9 cellular contexts compared by ENCODE assay signal in the genomic region with DNA sequence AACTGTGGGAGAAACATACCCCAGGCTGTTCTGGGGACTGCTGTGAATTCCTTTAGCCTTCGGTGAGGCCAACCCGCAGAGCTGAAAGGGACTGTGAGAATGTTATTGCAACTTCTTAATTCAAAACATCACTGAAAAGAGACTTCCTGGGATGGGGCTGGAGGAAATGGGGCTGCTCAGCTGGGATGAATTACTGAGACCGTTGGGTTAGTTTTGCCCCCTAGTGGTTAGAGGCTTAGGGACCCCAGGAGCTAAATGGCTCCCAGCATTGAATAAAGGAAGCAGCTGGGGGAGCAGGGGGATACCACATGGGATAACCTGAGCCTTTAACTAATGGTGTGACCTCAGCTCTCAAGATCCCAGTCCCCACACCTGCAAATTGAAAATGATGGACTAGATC.
DNase-seq lines count a peak whose midpoint lies in the region; ATAC-seq and TF ChIP-seq lines count a peak whose summit lies in the region.
"Had no signal": no experiment of that assay in that cellular context is flagged by ENCODE, and none has a peak within 500 bp of the region (broad histone marks: within the 10 kb centered on the region; RNA-seq: fewer than 3 reads in every experiment).

No MANE protein-coding gene starts in this region.

- H3K9me3 Mint-ChIP-seq in activated T-cell treated with anti-CD3 and anti-CD28 coated beads, Interleukin-2, amount 50 U/mL, for 4 hours, result no peaks in the 10 kb centered on the region

- CTCF ChIA-PET in HEK293T (lab: Yijun Ruan, JAX), result interaction anchor here (0.7 to 1.6 kb wide), 4 partner anchors 18 to 230 kb away, joined by 3 to 8 read pairs (median 3); no protein-coding TSS in a partner anchor

- 30 to 42% (median 38%) methylated on average over 3 of the region's 3 CpGs for WGBS in adrenal gland, 4 donors

- no peaks in the 10 kb centered on the region for H3K4me1 Mint-ChIP-seq in activated T-cell treated with anti-CD3 and anti-CD28 coated beads, Interleukin-2, amount 50 U/mL, for 4 hours (ENCODE audit: low read depth)

- H3K27me3 ChIP-seq in SJCRH30 (no peaks in the 10 kb centered on the region), adrenal gland (no peaks in the 10 kb centered on the region)

- H3K36me3 ChIP-seq in SJCRH30 (no peaks in the 10 kb centered on the region), adrenal gland (replicated peaks in 1 of 2) (no peaks in the 10 kb centered on the region)
- H3K36me3 ChIP-seq: thoracic aorta had no signal

- no peaks in the 10 kb centered on the region for H3K4me1 ChIP-seq in SJCRH30
- H3K4me1 ChIP-seq in adrenal gland (replicated peaks in 1 of 2), result no peaks in the 10 kb centered on the region

- no peaks in the 10 kb centered on the region for H3K36me3 Mint-ChIP-seq in activated T-cell treated with anti-CD3 and anti-CD28 coated beads, Interleukin-2, amount 50 U/mL, for 4 hours (ENCODE audit: insufficient read depth)

- H3K27me3 Mint-ChIP-seq in activated T-cell treated with anti-CD3 and anti-CD28 coated beads, Interleukin-2, amount 50 U/mL, for 4 hours (ENCODE audit: low read depth), result no peaks in the 10 kb centered on the region

- ATAC-seq in activated T-cell treated with anti-CD3 and anti-CD28 coated beads, Interleukin-2, amount 50 U/mL, for 4 hours, result no peak

- no peak for TF ChIP-seq POLR2A in adrenal gland (IDR thresholded peaks at IDR 0.05)

- peak in 3 of 6 experiments; percentile 8 to 32 (median 26) for TF ChIP-seq CTCF in adrenal gland (IDR thresholded peaks at IDR 0.05)

- H3K9me3 ChIP-seq in SJCRH30 (replicated peaks) (no peaks in the 10 kb centered on the region), adrenal gland (replicated peaks in 1 of 3) (no peaks in the 10 kb centered on the region)
- H3K9me3 ChIP-seq: thoracic aorta had no signal

- DNase-seq in Daoy (ENCODE audit: low read depth), result peak; percentile 58
- peak; percentile 51 for DNase-seq in HEK293T (ENCODE audit: extremely low spot score)
- DNase-seq in SJCRH30, result peak; percentile 31 to 67
- DNase-seq in iris pigment epithelial cell (ENCODE audit: low read depth), result peak; percentile 28
- DNase-seq in activated gamma-delta T cell (lab: John Stamatoyannopoulos, UW), result no peak
- DNase-seq in OCI-M2 (lab: John Stamatoyannopoulos, UW; ENCODE audit: unreplicated experiment), result no peak
- no peak for DNase-seq in activated T-cell treated with anti-CD3 and anti-CD28 coated beads, Interleukin-2, amount 50 U/mL, for 4 hours
- no peak for DNase-seq in adrenal gland

- POLR2A ChIA-PET in HEK293T (lab: Yijun Ruan, JAX), result no interaction called here

- H3K4me3 Mint-ChIP-seq in activated T-cell treated with anti-CD3 and anti-CD28 coated beads, Interleukin-2, amount 50 U/mL, for 4 hours, result no peak overlapping the region

- intact Hi-C loops in adrenal gland (cut with DNase I), result no loop called here

- H3K4me3 ChIP-seq in SJCRH30, result no peak overlapping the region
- H3K4me3 ChIP-seq in adrenal gland, result no peak overlapping the region
- H3K4me3 ChIP-seq: thoracic aorta had no signal

- H3K27ac ChIP-seq in SJCRH30, result no peak overlapping the region
- no peak overlapping the region for H3K27ac ChIP-seq in adrenal gland
- H3K27ac ChIP-seq: thoracic aorta had no signal

TF ChIP-seq in HEK293T, 16 proteins besides CTCF, POLR2A, EP300 and RAD21:
- TF ChIP-seq NFRKB (IDR thresholded peaks at IDR 0.05) (no peak), SP1 (IDR thresholded peaks at IDR 0.05) (no peak), SUZ12 (IDR thresholded peaks at IDR 0.05) (no peak), HDGF (IDR thresholded peaks at IDR 0.05; ENCODE audit: borderline replicate concordance) (no peak), ARNT (IDR thresholded peaks at IDR 0.05) (no peak), FOXM1 (IDR thresholded peaks at IDR 0.05; ENCODE audit: borderline replicate concordance) (no peak), BHLHE40 (IDR thresholded peaks at IDR 0.05; ENCODE audit: borderline replicate concordance) (no peak), ZNF384 (IDR thresholded peaks at IDR 0.05) (no peak), CTBP1 (IDR thresholded peaks at IDR 0.05; ENCODE audit: borderline replicate concordance) (no peak), ELF4 (IDR thresholded peaks at IDR 0.05) (no peak), FOXA1 (IDR thresholded peaks at IDR 0.05) (no peak), TARDBP (IDR thresholded peaks at IDR 0.05) (no peak), LEF1 (IDR thresholded peaks at IDR 0.05; ENCODE audit: borderline replicate concordance) (no peak), FOXK2 (IDR thresholded peaks at IDR 0.05) (no peak), L3MBTL2 (conservative IDR thresholded peaks at IDR 0.05) (no peak)
- TF ChIP-seq, protein P1, sequence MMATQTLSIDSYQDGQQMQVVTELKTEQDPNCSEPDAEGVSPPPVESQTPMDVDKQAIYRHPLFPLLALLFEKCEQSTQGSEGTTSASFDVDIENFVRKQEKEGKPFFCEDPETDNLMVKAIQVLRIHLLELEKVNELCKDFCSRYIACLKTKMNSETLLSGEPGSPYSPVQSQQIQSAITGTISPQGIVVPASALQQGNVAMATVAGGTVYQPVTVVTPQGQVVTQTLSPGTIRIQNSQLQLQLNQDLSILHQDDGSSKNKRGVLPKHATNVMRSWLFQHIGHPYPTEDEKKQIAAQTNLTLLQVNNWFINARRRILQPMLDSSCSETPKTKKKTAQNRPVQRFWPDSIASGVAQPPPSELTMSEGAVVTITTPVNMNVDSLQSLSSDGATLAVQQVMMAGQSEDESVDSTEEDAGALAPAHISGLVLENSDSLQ (IDR thresholded peaks at IDR 0.05), result no peak

Comparison
In these comparisons a context has a peak if more than half of its experiments do, and no peak if none do; other contexts are left out.
1. DNase-seq: peak in Daoy (single experiment), HEK293T (single experiment), SJCRH30 (2 of 2) and iris pigment epithelial cell (single experiment); none in activated gamma-delta T cell (single experiment), OCI-M2 (single experiment), activated T-cell treated with anti-CD3 and anti-CD28 coated beads, Interleukin-2, amount 50 U/mL, for 4 hours (single experiment) and adrenal gland (0 of 7).